In genomic region chr22:49212002-49212401, GRCh38 we compare ENCODE assay signal across 14 cellular contexts.
"Had no signal": no experiment of that assay in that cellular context is flagged by ENCODE, and none has a peak within 500 bp of the region (broad histone marks: within the 10 kb centered on the region; RNA-seq: fewer than 3 reads in every experiment).

No MANE protein-coding gene starts in this region.

- H3K27ac ChIP-seq: ascending aorta, breast epithelium, dorsolateral prefrontal cortex, gastroesophageal sphincter, SK-N-MC, tibial nerve had no signal

- H3K27ac Mint-ChIP-seq: activated CD4-positive, alpha-beta memory T cell treated with anti-CD3 and anti-CD28 coated beads, Interleukin-2, amount 10 ng/mL, durations not matched to agents 7 days and 5 days; activated naive CD8-positive, alpha-beta T cell treated with anti-CD3 and anti-CD28 coated beads, Interleukin-2, amount 50 U/mL, for 24 hours; nephron progenitor cell; stimulated activated effector memory CD8-positive, alpha-beta T cell treated with anti-CD3 and anti-CD28 coated beads, Interleukin-12 subunit alpha, Interleukin-12 subunit beta, amount 100 ng/mL, for 72 hours had no signal

- H3K27me3 ChIP-seq: ascending aorta, tibial nerve had no signal

- H3K4me1 ChIP-seq: ascending aorta, breast epithelium, gastroesophageal sphincter, tibial nerve had no signal

- H3K9me3 Mint-ChIP-seq: stimulated activated effector memory CD8-positive, alpha-beta T cell treated with anti-CD3 and anti-CD28 coated beads, Interleukin-12 subunit alpha, Interleukin-12 subunit beta, amount 100 ng/mL, for 72 hours had no signal

- H3K9me3 ChIP-seq: ascending aorta, breast epithelium, tibial nerve had no signal

- H3K27me3 Mint-ChIP-seq: activated CD4-positive, alpha-beta memory T cell treated with anti-CD3 and anti-CD28 coated beads, Interleukin-2, amount 10 ng/mL, durations not matched to agents 7 days and 5 days had no signal

- ATAC-seq: activated naive CD8-positive, alpha-beta T cell treated with anti-CD3 and anti-CD28 coated beads, Interleukin-2, amount 50 U/mL, for 24 hours; gastroesophageal sphincter; stimulated activated effector memory CD8-positive, alpha-beta T cell treated with anti-CD3 and anti-CD28 coated beads, Interleukin-12 subunit alpha, Interleukin-12 subunit beta, amount 100 ng/mL, for 72 hours had no signal

- DNase-seq: activated CD4-positive, alpha-beta memory T cell treated with anti-CD3 and anti-CD28 coated beads, Interleukin-2, amount 10 ng/mL, durations not matched to agents 7 days and 5 days; activated CD4-positive, alpha-beta T cell treated with anti-CD3 and anti-CD28 coated beads for 1 hour; activated naive CD4-positive, alpha-beta T cell; activated naive CD8-positive, alpha-beta T cell treated with anti-CD3 and anti-CD28 coated beads, Interleukin-2, amount 50 U/mL, for 24 hours; mesendoderm; nephron progenitor cell had no signal

- H3K4me3 ChIP-seq: ascending aorta, breast epithelium, dorsolateral prefrontal cortex, gastroesophageal sphincter, SK-N-MC, tibial nerve had no signal

- H3K36me3 ChIP-seq: ascending aorta, breast epithelium, gastroesophageal sphincter, tibial nerve had no signal

- H3K4me3 Mint-ChIP-seq: activated CD4-positive, alpha-beta memory T cell treated with anti-CD3 and anti-CD28 coated beads, Interleukin-2, amount 10 ng/mL, durations not matched to agents 7 days and 5 days; activated naive CD8-positive, alpha-beta T cell treated with anti-CD3 and anti-CD28 coated beads, Interleukin-2, amount 50 U/mL, for 24 hours; nephron progenitor cell; stimulated activated effector memory CD8-positive, alpha-beta T cell treated with anti-CD3 and anti-CD28 coated beads, Interleukin-12 subunit alpha, Interleukin-12 subunit beta, amount 100 ng/mL, for 72 hours had no signal

- H3K36me3 Mint-ChIP-seq: stimulated activated effector memory CD8-positive, alpha-beta T cell treated with anti-CD3 and anti-CD28 coated beads, Interleukin-12 subunit alpha, Interleukin-12 subunit beta, amount 100 ng/mL, for 72 hours had no signal

- H3K4me1 Mint-ChIP-seq: activated CD4-positive, alpha-beta memory T cell treated with anti-CD3 and anti-CD28 coated beads, Interleukin-2, amount 10 ng/mL, durations not matched to agents 7 days and 5 days; activated naive CD8-positive, alpha-beta T cell treated with anti-CD3 and anti-CD28 coated beads, Interleukin-2, amount 50 U/mL, for 24 hours; nephron progenitor cell; stimulated activated effector memory CD8-positive, alpha-beta T cell treated with anti-CD3 and anti-CD28 coated beads, Interleukin-12 subunit alpha, Interleukin-12 subunit beta, amount 100 ng/mL, for 72 hours had no signal

- FAIRE-seq: endometrium had no signal
